In genomic region chr11:92866679-92867282, GRCh38 we compare ENCODE assay signal across 21 cellular contexts.
DNase-seq lines count a peak whose midpoint lies in the region; ATAC-seq, FAIRE-seq and TF ChIP-seq lines count a peak whose summit lies in the region.
"Had no signal": no experiment of that assay in that cellular context is flagged by ENCODE, and none has a peak within 500 bp of the region (broad histone marks: within the 10 kb centered on the region; RNA-seq: fewer than 3 reads in every experiment).

No MANE protein-coding gene starts in this region.

- POLR2A ChIA-PET in H1 (lab: Charles Lee; ENCODE audit: partially characterized antibody), result no interaction called here

- H3K4me3 Mint-ChIP-seq in stimulated activated memory B cell treated with anti-CD40 and anti-IgM and Interleukin-4, amounts not matched to agents 10 μg/mL and 1 μg/mL and 100 μg/mL, for 72 hours, result no peak overlapping the region
- no peak overlapping the region for H3K4me3 Mint-ChIP-seq in activated naive CD8-positive, alpha-beta T cell treated with anti-CD3 and anti-CD28 coated beads for 36 hours

- DNase-seq in H7 (peak; percentile 65), H1 (ENCODE audit: low read depth in 1 of 2, low spot score in 2 of 2) (no peak), right cardiac atrium (peak; percentile 32 to 80 (median 78)), upper lobe of right lung (no peak)
- DNase-seq in activated naive CD8-positive, alpha-beta T cell treated with anti-CD3 and anti-CD28 coated beads for 36 hours, result no peak
- DNase-seq: BE2C, DMS53, EL, HCEC 1CT, IMR-90, NCI-H1105 treated with DMSO at 0.1 percent for 48 hours, NCI-H2081, NCI-H2171 treated with DMSO at 0.1 percent for 48 hours, NCI-H524 treated with DMSO at 0.1 percent for 48 hours, NCI-H82 had no signal

- H3K14ac ChIP-seq in H1 (ENCODE audit: insufficient read length), result no peak overlapping the region

- H4K20me1 ChIP-seq in H1 (replicated peaks in 1 of 2; ENCODE audit: control insufficient read depth in 1 of 2, insufficient read depth in 2 of 2, low read length in 2 of 2), result no peaks in the 10 kb centered on the region

- H3K18ac ChIP-seq in H1 (ENCODE audit: extremely low read depth, low read length), result no peak overlapping the region

- H3K23me2 ChIP-seq in H1 (ENCODE audit: low read depth, low read length), result no peaks in the 10 kb centered on the region

- H3K79me1 ChIP-seq in H1 (ENCODE audit: low read depth, low read length), result no peaks in the 10 kb centered on the region

- H2BK120ac ChIP-seq in H1 (replicated peaks; ENCODE audit: low read depth, low read length), result no peak overlapping the region

- peak overlapping the region; percentile 63; the same call in 1 of the 2 replicates for H4K8ac ChIP-seq in H1 (ENCODE audit: extremely low read depth, insufficient read depth, low read length)

- H3K36me3 ChIP-seq in H7 (replicated peaks; ENCODE audit: control insufficient read depth, insufficient read depth, low read length) (no peaks in the 10 kb centered on the region), H1 (ENCODE audit: control insufficient read depth in 2 of 4, insufficient read depth in 4 of 4, low read length in 3 of 4) (no peaks in the 10 kb centered on the region), upper lobe of right lung (no peaks in the 10 kb centered on the region)
- H3K36me3 ChIP-seq: BE2C had no signal

- 91% methylated on average over 38 of the region's 38 CpGs; no CpG with 5 or more reads in 1 of the 2 experiments for WGBS in H1 (ENCODE audit: extremely low coverage in 1 of 2, insufficient coverage in 1 of 2, insufficient read length in 1 of 2, insufficient replicate concordance in 2 of 2, low coverage in 1 of 2, low lambda C conversion rate in 2 of 2, missing lambda C conversion rate in 1 of 2), 2 experiments
- WGBS in right cardiac atrium, result 72% methylated on average over 38 of the region's 38 CpGs

- no peak overlapping the region for H3K23ac ChIP-seq in H1 (ENCODE audit: insufficient read length)

- no peak overlapping the region for H3K56ac ChIP-seq in H1 (replicated peaks; ENCODE audit: insufficient read length, low read depth, low read length)

- no peak overlapping the region for H2BK20ac ChIP-seq in H1 (ENCODE audit: low read length)

- TF ChIP-seq RAD21 in H1 (IDR thresholded peaks at IDR 0.05 in 1 of 2, conservative IDR thresholded peaks at IDR 0.05 in 1 of 2; ENCODE audit: low read depth in 2 of 2, low read length in 2 of 2), result no peak

- H3K4me2 ChIP-seq in H1 (ENCODE audit: insufficient read depth in 1 of 2, low read depth in 2 of 2, low read length in 2 of 2), result no peak overlapping the region
- H3K4me2 ChIP-seq: KMS-11 had no signal

- no peak for TF ChIP-seq EP300 in H1 (IDR thresholded peaks at IDR 0.05; ENCODE audit: borderline replicate concordance in 1 of 2, low read depth in 2 of 2, low read length in 2 of 2)

- no peak for FAIRE-seq in H1 (lab: Jason Lieb, UNC)
- FAIRE-seq: D721Med, HTR-8/SVneo, RCC 7860 had no signal

- no peak overlapping the region for H2AFZ ChIP-seq in H1 (ENCODE audit: low read length)

- intact Hi-C loops in right cardiac atrium (cut with DNase I) (no loop called here), upper lobe of right lung (cut with DNase I) (no loop called here)

- H3K27me3 Mint-ChIP-seq in stimulated activated memory B cell treated with anti-CD40 and anti-IgM and Interleukin-4, amounts not matched to agents 10 μg/mL and 1 μg/mL and 100 μg/mL, for 72 hours, result no peaks in the 10 kb centered on the region
- no peaks in the 10 kb centered on the region for H3K27me3 Mint-ChIP-seq in activated naive CD8-positive, alpha-beta T cell treated with anti-CD3 and anti-CD28 coated beads for 36 hours

- no peaks in the 10 kb centered on the region for H3K4me1 Mint-ChIP-seq in stimulated activated memory B cell treated with anti-CD40 and anti-IgM and Interleukin-4, amounts not matched to agents 10 μg/mL and 1 μg/mL and 100 μg/mL, for 72 hours
- no peaks in the 10 kb centered on the region for H3K4me1 Mint-ChIP-seq in activated naive CD8-positive, alpha-beta T cell treated with anti-CD3 and anti-CD28 coated beads for 36 hours

- H2BK12ac ChIP-seq in H1 (ENCODE audit: low read depth, low read length), result no peak overlapping the region

- CTCF ChIA-PET in H1 (lab: Charles Lee; ENCODE audit: partially characterized antibody), result interaction anchor here (0.6 to 2.8 kb wide), 8 partner anchors 8 to 339 kb away, joined by 3 to 7 read pairs (median 3); no protein-coding TSS in a partner anchor

- H3K9me3 Mint-ChIP-seq in stimulated activated memory B cell treated with anti-CD40 and anti-IgM and Interleukin-4, amounts not matched to agents 10 μg/mL and 1 μg/mL and 100 μg/mL, for 72 hours, result no peaks in the 10 kb centered on the region
- H3K9me3 Mint-ChIP-seq in activated naive CD8-positive, alpha-beta T cell treated with anti-CD3 and anti-CD28 coated beads for 36 hours, result no peaks in the 10 kb centered on the region

- no peak overlapping the region for H3K4ac ChIP-seq in H1 (replicated peaks; ENCODE audit: insufficient read length, low read depth, low read length)

- H3K4me1 ChIP-seq in H1 (replicated peaks in 1 of 4; ENCODE audit: control insufficient read depth in 3 of 4, insufficient read depth in 4 of 4, low read length in 3 of 4), result peaks cover 0 to 2% (median 0%) of the 10 kb centered on the region in 4 experiments; a peak in 1 of 7 replicates
- H3K4me1 ChIP-seq in right cardiac atrium (ENCODE audit: control insufficient read depth, insufficient read depth, low read length), result no peaks in the 10 kb centered on the region
- no peaks in the 10 kb centered on the region for H3K4me1 ChIP-seq in upper lobe of right lung
- H3K4me1 ChIP-seq: BE2C had no signal

- TF ChIP-seq CTCF in H1 (IDR thresholded peaks at IDR 0.05; ENCODE audit: control extremely low read depth in 1 of 3, insufficient read depth in 1 of 3, low read depth in 1 of 3, low read length in 3 of 3), result no peak
- TF ChIP-seq CTCF in upper lobe of right lung (IDR thresholded peaks at IDR 0.05), result no peak

- no peak overlapping the region for H4K5ac ChIP-seq in H1 (ENCODE audit: insufficient read length, low read depth, low read length)

- ATAC-seq in right cardiac atrium (peak; percentile 83 to 84), upper lobe of right lung (peak; percentile 15), GM18867 (IDR thresholded peaks at IDR 0.05; ENCODE audit: unreplicated experiment) (no peak)
- ATAC-seq in stimulated activated memory B cell treated with anti-CD40 and anti-IgM and Interleukin-4, amounts not matched to agents 10 μg/mL and 1 μg/mL and 100 μg/mL, for 72 hours, result no peak

- H2AK5ac ChIP-seq in H1 (ENCODE audit: low read depth, low read length), result no peak overlapping the region

- H3K9me3 ChIP-seq in H1 (ENCODE audit: insufficient read depth in 2 of 2, low read depth in 1 of 2, low read length in 1 of 2) (no peaks in the 10 kb centered on the region), right cardiac atrium (ENCODE audit: control insufficient read depth, low read length) (no peaks in the 10 kb centered on the region), upper lobe of right lung (no peaks in the 10 kb centered on the region)
- H3K9me3 ChIP-seq: BE2C had no signal

- no peaks in the 10 kb centered on the region for H3K27me3 ChIP-seq in H7 (ENCODE audit: control insufficient read depth, insufficient read depth, low read length)
- H3K27me3 ChIP-seq in H1 (replicated peaks in 1 of 4; ENCODE audit: control insufficient read depth in 3 of 4, extremely low read depth in 1 of 4, insufficient read depth in 3 of 4, low read length in 3 of 4), result no peaks in the 10 kb centered on the region
- no peaks in the 10 kb centered on the region for H3K27me3 ChIP-seq in right cardiac atrium (ENCODE audit: control insufficient read depth, insufficient read depth)
- no peaks in the 10 kb centered on the region for H3K27me3 ChIP-seq in upper lobe of right lung
- H3K27me3 ChIP-seq: BE2C had no signal

- no peak overlapping the region for H3K9ac ChIP-seq in H1 (replicated peaks in 1 of 4; ENCODE audit: extremely low read depth in 1 of 4, low read depth in 3 of 4, low read length in 3 of 4)
- H3K9ac ChIP-seq: KMS-11 had no signal

- H3K79me2 ChIP-seq in H1 (ENCODE audit: control insufficient read depth in 1 of 2, insufficient read depth in 2 of 2, low read length in 2 of 2), result no peaks in the 10 kb centered on the region

- no peak overlapping the region for H3K27ac ChIP-seq in H1 (ENCODE audit: low read depth, low read length)
- H3K27ac ChIP-seq in right cardiac atrium (ENCODE audit: low read length), result no peak overlapping the region
- no peak overlapping the region for H3K27ac ChIP-seq in upper lobe of right lung
- H3K27ac ChIP-seq: KMS-11 had no signal

- no peak for TF ChIP-seq POLR2A in H1 (IDR thresholded peaks at IDR 0.05; ENCODE audit: control extremely low read depth in 1 of 2, low read depth in 2 of 2, low read length in 2 of 2)

- H3K27ac Mint-ChIP-seq in stimulated activated memory B cell treated with anti-CD40 and anti-IgM and Interleukin-4, amounts not matched to agents 10 μg/mL and 1 μg/mL and 100 μg/mL, for 72 hours, result no peak overlapping the region
- H3K27ac Mint-ChIP-seq in activated naive CD8-positive, alpha-beta T cell treated with anti-CD3 and anti-CD28 coated beads for 36 hours, result no peak overlapping the region

- H3K4me3 ChIP-seq in H7 (ENCODE audit: insufficient read depth, low read depth, low read length), result no peak overlapping the region
- no peak overlapping the region for H3K4me3 ChIP-seq in H1 (ENCODE audit: extremely low read depth in 1 of 4, insufficient read depth in 2 of 4, low read depth in 3 of 4, low read length in 4 of 4)
- no peak overlapping the region for H3K4me3 ChIP-seq in right cardiac atrium (ENCODE audit: low read length)
- H3K4me3 ChIP-seq in upper lobe of right lung, result no peak overlapping the region

- no peak overlapping the region for H2BK15ac ChIP-seq in H1 (ENCODE audit: low read length)

- peak overlapping the region; percentile 23 for H4K91ac ChIP-seq in H1 (replicated peaks; ENCODE audit: insufficient read length, low read length)

- H3K36me3 Mint-ChIP-seq in stimulated activated memory B cell treated with anti-CD40 and anti-IgM and Interleukin-4, amounts not matched to agents 10 μg/mL and 1 μg/mL and 100 μg/mL, for 72 hours, result no peaks in the 10 kb centered on the region
- no peaks in the 10 kb centered on the region for H3K36me3 Mint-ChIP-seq in activated naive CD8-positive, alpha-beta T cell treated with anti-CD3 and anti-CD28 coated beads for 36 hours

- no peak overlapping the region for H2BK5ac ChIP-seq in H1 (ENCODE audit: low read depth, low read length)

TF ChIP-seq in H1, 55 proteins besides CTCF, POLR2A, EP300 and RAD21 (continues in another document):
- TF ChIP-seq RFX5 (IDR thresholded peaks at IDR 0.05; ENCODE audit: borderline replicate concordance, low read depth, low read length), result no peak
- TF ChIP-seq, protein P1, sequence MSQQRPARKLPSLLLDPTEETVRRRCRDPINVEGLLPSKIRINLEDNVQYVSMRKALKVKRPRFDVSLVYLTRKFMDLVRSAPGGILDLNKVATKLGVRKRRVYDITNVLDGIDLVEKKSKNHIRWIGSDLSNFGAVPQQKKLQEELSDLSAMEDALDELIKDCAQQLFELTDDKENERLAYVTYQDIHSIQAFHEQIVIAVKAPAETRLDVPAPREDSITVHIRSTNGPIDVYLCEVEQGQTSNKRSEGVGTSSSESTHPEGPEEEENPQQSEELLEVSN (IDR thresholded peaks at IDR 0.05), result no peak
- no peak for TF ChIP-seq EZH2 (IDR thresholded peaks at IDR 0.05; ENCODE audit: low read depth, low read length, severe bottlenecking)
- TF ChIP-seq SUZ12 (IDR thresholded peaks at IDR 0.05; ENCODE audit: low read length), result no peak

Comparison
In these comparisons a context has a peak if more than half of its experiments do, and no peak if none do; other contexts are left out.
1. DNase-seq: peak in H7 (single experiment) and right cardiac atrium (3 of 3); none in H1 (0 of 2), upper lobe of right lung (single experiment) and activated naive CD8-positive, alpha-beta T cell treated with anti-CD3 and anti-CD28 coated beads for 36 hours (single experiment).
2. ATAC-seq: peak in right cardiac atrium (2 of 2) and upper lobe of right lung (single experiment); none in GM18867 (single experiment) and stimulated activated memory B cell treated with anti-CD40 and anti-IgM and Interleukin-4, amounts not matched to agents 10 μg/mL and 1 μg/mL and 100 μg/mL, for 72 hours (single experiment).